In genomic region chr13:44868397-44868796, GRCh38 we compare ENCODE assay signal across 13 cellular contexts.
DNase-seq lines count a peak whose midpoint lies in the region; ATAC-seq and TF ChIP-seq lines count a peak whose summit lies in the region.
"Had no signal": no experiment of that assay in that cellular context is flagged by ENCODE, and none has a peak within 500 bp of the region (broad histone marks: within the 10 kb centered on the region; RNA-seq: fewer than 3 reads in every experiment).

No MANE protein-coding gene starts in this region.

- H3K27me3 ChIP-seq in upper lobe of right lung, result no peaks in the 10 kb centered on the region

- H3K36me3 ChIP-seq in upper lobe of right lung, result no peaks in the 10 kb centered on the region

- no peak overlapping the region for H3K27ac ChIP-seq in upper lobe of right lung
- H3K27ac ChIP-seq: KMS-11 had no signal

- peak; percentile 89 for ATAC-seq in GM18909 (IDR thresholded peaks at IDR 0.05; ENCODE audit: poor library complexity, unreplicated experiment)
- ATAC-seq in HG02571 (IDR thresholded peaks at IDR 0.05; ENCODE audit: unreplicated experiment), result peak; percentile 63
- peak; percentile 82 for ATAC-seq in HG03457 (IDR thresholded peaks at IDR 0.05; ENCODE audit: unreplicated experiment)
- ATAC-seq in upper lobe of right lung, result no peak

- H3K4me1 ChIP-seq in upper lobe of right lung, result peaks cover 4% of the 10 kb centered on the region

- no peak for TF ChIP-seq CTCF in GM12864 (IDR thresholded peaks at IDR 0.05; ENCODE audit: low read depth, low read length, missing control alignments)
- TF ChIP-seq CTCF in upper lobe of right lung (IDR thresholded peaks at IDR 0.05), result no peak

- DNase-seq in GM12864 (ENCODE audit: low read depth) (peak; percentile 42), upper lobe of right lung (no peak), RPMI8226 (no peak), COLO668 (lab: John Stamatoyannopoulos, UW; ENCODE audit: unreplicated experiment) (no peak)
- no peak for DNase-seq in stimulated activated CD4-positive, alpha-beta T cell treated with anti-CD3 and anti-CD28 coated beads, Interleukin-1b, Interleukin-23, amount 100 ng/mL, for 48 hours
- DNase-seq: activated gamma-delta T cell treated with Interleukin-2 at 50 U/mL for 16 hours, GF-D8, nephron progenitor cell, Right ventricle myocardium superior had no signal

- no peak overlapping the region for H3K4me3 ChIP-seq in GM12864 (ENCODE audit: low read depth, low read length)
- H3K4me3 ChIP-seq in upper lobe of right lung, result no peak overlapping the region

- no peaks in the 10 kb centered on the region for H3K9me3 ChIP-seq in upper lobe of right lung

- intact Hi-C loops in upper lobe of right lung (cut with DNase I), result no loop called here
